In the genomic region with DNA sequence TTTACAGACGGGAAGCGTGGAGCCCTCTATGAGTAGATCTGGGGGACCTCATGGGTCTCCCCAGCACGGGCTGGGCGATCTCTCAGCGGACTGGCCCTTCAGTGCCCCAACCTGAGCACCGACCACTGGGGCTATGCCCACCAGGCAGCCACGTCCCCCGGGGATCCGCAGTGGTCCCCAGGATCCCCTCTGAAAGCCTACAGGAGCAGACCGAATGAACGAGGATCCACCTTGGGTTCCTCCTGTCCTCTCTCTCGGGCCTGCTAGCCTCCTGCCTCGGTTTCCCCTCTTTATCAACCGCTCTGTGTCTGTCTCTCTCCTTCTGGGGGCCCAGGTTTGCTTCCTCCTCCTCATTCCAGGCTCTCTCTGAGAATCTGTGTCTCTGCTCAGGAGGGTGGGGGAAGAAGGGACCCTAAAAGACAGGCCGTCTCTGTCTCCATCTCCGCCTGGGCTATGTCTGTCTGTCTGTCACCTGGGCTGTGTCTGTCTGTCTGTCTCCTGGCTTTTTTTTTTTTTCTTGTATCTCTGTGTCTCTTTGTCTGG, we compare ENCODE assay signal across 1 cellular context.
TF ChIP-seq lines count a peak whose summit lies in the region.

No MANE protein-coding gene starts in this region.

TF ChIP-seq in GM23338, 12 proteins besides CTCF, POLR2A, EP300 and RAD21 (continued from another document):
- TF ChIP-seq, protein P1, sequence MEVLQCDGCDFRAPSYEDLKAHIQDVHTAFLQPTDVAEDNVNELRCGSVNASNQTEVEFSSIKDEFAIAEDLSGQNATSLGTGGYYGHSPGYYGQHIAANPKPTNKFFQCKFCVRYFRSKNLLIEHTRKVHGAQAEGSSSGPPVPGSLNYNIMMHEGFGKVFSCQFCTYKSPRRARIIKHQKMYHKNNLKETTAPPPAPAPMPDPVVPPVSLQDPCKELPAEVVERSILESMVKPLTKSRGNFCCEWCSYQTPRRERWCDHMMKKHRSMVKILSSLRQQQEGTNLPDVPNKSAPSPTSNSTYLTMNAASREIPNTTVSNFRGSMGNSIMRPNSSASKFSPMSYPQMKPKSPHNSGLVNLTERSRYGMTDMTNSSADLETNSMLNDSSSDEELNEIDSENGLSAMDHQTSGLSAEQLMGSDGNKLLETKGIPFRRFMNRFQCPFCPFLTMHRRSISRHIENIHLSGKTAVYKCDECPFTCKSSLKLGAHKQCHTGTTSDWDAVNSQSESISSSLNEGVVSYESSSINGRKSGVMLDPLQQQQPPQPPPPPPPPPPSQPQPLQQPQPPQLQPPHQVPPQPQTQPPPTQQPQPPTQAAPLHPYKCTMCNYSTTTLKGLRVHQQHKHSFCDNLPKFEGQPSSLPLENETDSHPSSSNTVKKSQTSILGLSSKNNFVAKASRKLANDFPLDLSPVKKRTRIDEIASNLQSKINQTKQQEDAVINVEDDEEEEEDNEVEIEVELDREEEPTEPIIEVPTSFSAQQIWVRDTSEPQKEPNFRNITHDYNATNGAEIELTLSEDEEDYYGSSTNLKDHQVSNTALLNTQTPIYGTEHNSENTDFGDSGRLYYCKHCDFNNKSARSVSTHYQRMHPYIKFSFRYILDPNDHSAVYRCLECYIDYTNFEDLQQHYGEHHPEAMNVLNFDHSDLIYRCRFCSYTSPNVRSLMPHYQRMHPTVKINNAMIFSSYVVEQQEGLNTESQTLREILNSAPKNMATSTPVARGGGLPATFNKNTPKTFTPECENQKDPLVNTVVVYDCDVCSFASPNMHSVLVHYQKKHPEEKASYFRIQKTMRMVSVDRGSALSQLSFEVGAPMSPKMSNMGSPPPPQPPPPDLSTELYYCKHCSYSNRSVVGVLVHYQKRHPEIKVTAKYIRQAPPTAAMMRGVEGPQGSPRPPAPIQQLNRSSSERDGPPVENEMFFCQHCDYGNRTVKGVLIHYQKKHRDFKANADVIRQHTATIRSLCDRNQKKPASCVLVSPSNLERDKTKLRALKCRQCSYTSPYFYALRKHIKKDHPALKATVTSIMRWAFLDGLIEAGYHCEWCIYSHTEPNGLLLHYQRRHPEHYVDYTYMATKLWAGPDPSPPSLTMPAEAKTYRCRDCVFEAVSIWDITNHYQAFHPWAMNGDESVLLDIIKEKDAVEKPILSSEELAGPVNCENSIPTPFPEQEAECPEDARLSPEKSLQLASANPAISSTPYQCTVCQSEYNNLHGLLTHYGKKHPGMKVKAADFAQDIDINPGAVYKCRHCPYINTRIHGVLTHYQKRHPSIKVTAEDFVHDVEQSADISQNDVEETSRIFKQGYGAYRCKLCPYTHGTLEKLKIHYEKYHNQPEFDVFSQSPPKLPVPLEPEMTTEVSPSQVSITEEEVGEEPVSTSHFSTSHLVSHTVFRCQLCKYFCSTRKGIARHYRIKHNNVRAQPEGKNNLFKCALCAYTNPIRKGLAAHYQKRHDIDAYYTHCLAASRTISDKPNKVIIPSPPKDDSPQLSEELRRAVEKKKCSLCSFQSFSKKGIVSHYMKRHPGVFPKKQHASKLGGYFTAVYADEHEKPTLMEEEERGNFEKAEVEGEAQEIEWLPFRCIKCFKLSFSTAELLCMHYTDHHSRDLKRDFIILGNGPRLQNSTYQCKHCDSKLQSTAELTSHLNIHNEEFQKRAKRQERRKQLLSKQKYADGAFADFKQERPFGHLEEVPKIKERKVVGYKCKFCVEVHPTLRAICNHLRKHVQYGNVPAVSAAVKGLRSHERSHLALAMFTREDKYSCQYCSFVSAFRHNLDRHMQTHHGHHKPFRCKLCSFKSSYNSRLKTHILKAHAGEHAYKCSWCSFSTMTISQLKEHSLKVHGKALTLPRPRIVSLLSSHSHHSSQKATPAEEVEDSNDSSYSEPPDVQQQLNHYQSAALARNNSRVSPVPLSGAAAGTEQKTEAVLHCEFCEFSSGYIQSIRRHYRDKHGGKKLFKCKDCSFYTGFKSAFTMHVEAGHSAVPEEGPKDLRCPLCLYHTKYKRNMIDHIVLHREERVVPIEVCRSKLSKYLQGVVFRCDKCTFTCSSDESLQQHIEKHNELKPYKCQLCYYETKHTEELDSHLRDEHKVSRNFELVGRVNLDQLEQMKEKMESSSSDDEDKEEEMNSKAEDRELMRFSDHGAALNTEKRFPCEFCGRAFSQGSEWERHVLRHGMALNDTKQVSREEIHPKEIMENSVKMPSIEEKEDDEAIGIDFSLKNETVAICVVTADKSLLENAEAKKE (CRISPR knock-in tag; IDR thresholded peaks at IDR 0.05), result no peak
- no peak for TF ChIP-seq ZNF114 (CRISPR knock-in tag; IDR thresholded peaks at IDR 0.05)
